Comparison of ENCODE assay signal across 27 cellular contexts in genomic region chr6:128062882-128063603, GRCh38.
DNase-seq lines count a peak whose midpoint lies in the region; ATAC-seq, FAIRE-seq and TF ChIP-seq lines count a peak whose summit lies in the region.
"Had no signal": no experiment of that assay in that cellular context is flagged by ENCODE, and none has a peak within 500 bp of the region (broad histone marks: within the 10 kb centered on the region; RNA-seq: fewer than 3 reads in every experiment).

No MANE protein-coding gene starts in this region.

- no peak for ATAC-seq in omental fat pad (ENCODE audit: low FRiP score)
- ATAC-seq: activated CD8-positive, alpha-beta memory T cell treated with anti-CD3 and anti-CD28 coated beads, Interleukin-2, amount 10 ng/mL, durations not matched to agents 7 days and 5 days; esophagus mucosa; gastrocnemius medialis; left ventricle myocardium superior; naive thymus-derived CD8-positive, alpha-beta T cell; WTC11 had no signal

- H3K23ac ChIP-seq in H9 (ENCODE audit: insufficient read length, low read depth, low read length), result no peak overlapping the region

- H4K20me1 ChIP-seq in H9 (ENCODE audit: control insufficient read depth, insufficient read depth, insufficient read length), result no peaks in the 10 kb centered on the region

- H2BK120ac ChIP-seq in H9 (ENCODE audit: low read depth, low read length, poor library complexity, severe bottlenecking), result no peak overlapping the region

- no peaks in the 10 kb centered on the region for H3K27me3 ChIP-seq in small intestine (ENCODE audit: control insufficient read depth in 2 of 2, insufficient read depth in 2 of 2, low read length in 2 of 2)
- H3K27me3 ChIP-seq in H9 (ENCODE audit: insufficient read depth, low read length), result no peaks in the 10 kb centered on the region
- H3K27me3 ChIP-seq: gastrocnemius medialis, SJCRH30 had no signal

- TF ChIP-seq CTCF in H9 (conservative IDR thresholded peaks at IDR 0.05) (no peak), omental fat pad (IDR thresholded peaks at IDR 0.05) (no peak)

- no peak overlapping the region for H3K4me3 ChIP-seq in small intestine (ENCODE audit: low read depth in 1 of 2, low read length in 2 of 2)
- H3K4me3 ChIP-seq: coronary artery, gastrocnemius medialis, SJCRH30 had no signal

- H3K36me3 ChIP-seq in small intestine (ENCODE audit: control insufficient read depth in 2 of 2, insufficient read depth in 2 of 2, low read length in 2 of 2), result peaks cover 0 to 6% of the 10 kb centered on the region in 2 donors
- H3K36me3 ChIP-seq: SJCRH30 had no signal

- no peak overlapping the region for H4K8ac ChIP-seq in H9 (replicated peaks; ENCODE audit: insufficient read length, low read depth, low read length)

- no peak overlapping the region for H2AK5ac ChIP-seq in H9 (ENCODE audit: insufficient read length, low read length)

- no peak overlapping the region for H3K56ac ChIP-seq in H9 (ENCODE audit: insufficient read length, low read depth, low read length)

- no peak overlapping the region for H2BK5ac ChIP-seq in H9 (ENCODE audit: insufficient read length, low read length)

- H2BK15ac ChIP-seq in H9 (ENCODE audit: low read depth, low read length), result no peak overlapping the region

- H4K91ac ChIP-seq in H9 (ENCODE audit: insufficient read length, low read depth, low read length), result no peak overlapping the region

- H2BK12ac ChIP-seq in H9 (ENCODE audit: insufficient read length, low read depth, low read length), result no peak overlapping the region

- no peaks in the 10 kb centered on the region for H3K79me1 ChIP-seq in H9 (ENCODE audit: insufficient read depth, low read depth, low read length, poor library complexity, severe bottlenecking)

- H3K27ac ChIP-seq in small intestine (ENCODE audit: low read depth in 1 of 2, low read length in 1 of 2) (no peak overlapping the region), H9 (ENCODE audit: insufficient read length, low read depth, low read length) (no peak overlapping the region)
- H3K27ac ChIP-seq: coronary artery, gastrocnemius medialis, HL-60, SJCRH30 had no signal

- H3K4me1 ChIP-seq in small intestine (ENCODE audit: control insufficient read depth in 2 of 2, insufficient read depth in 1 of 2, low read depth in 1 of 2, low read length in 1 of 2) (no peaks in the 10 kb centered on the region), H9 (ENCODE audit: insufficient read depth, low read length) (no peaks in the 10 kb centered on the region; the same call in 1 of the 2 replicates)
- H3K4me1 ChIP-seq: gastrocnemius medialis, SJCRH30 had no signal

- H3K9ac ChIP-seq in H9 (ENCODE audit: extremely low read depth, insufficient read length, low read length), result no peak overlapping the region

- no peak overlapping the region for H4K5ac ChIP-seq in H9 (ENCODE audit: insufficient read length, low read depth, low read length)

- H3K4me1 Mint-ChIP-seq in H9, result peaks cover 18 to 22% of the 10 kb centered on the region in 2 experiments
- H3K4me1 Mint-ChIP-seq: activated CD8-positive, alpha-beta memory T cell treated with anti-CD3 and anti-CD28 coated beads, Interleukin-2, amount 10 ng/mL, durations not matched to agents 7 days and 5 days had no signal

- peaks cover 0 to 3% (median 0%) of the 10 kb centered on the region in 3 experiments; a peak in 1 of 7 replicates for H3K36me3 Mint-ChIP-seq in H9 (ENCODE audit: insufficient read depth in 1 of 3, low read depth in 3 of 3)
- H3K36me3 Mint-ChIP-seq: activated CD8-positive, alpha-beta memory T cell treated with anti-CD3 and anti-CD28 coated beads, Interleukin-2, amount 10 ng/mL, durations not matched to agents 7 days and 5 days; WTC11 had no signal

- H3K79me2 ChIP-seq in H9 (ENCODE audit: insufficient read depth, low read length), result no peaks in the 10 kb centered on the region

- H3K9me3 Mint-ChIP-seq in H9, result no peaks in the 10 kb centered on the region
- H3K9me3 Mint-ChIP-seq: naive thymus-derived CD8-positive, alpha-beta T cell; WTC11 had no signal

- H3K4me2 ChIP-seq in H9 (ENCODE audit: insufficient read depth, insufficient read length, low read length), result no peak overlapping the region

- H3K9me3 ChIP-seq in small intestine (ENCODE audit: control insufficient read depth, low read depth), result no peaks in the 10 kb centered on the region
- no peaks in the 10 kb centered on the region for H3K9me3 ChIP-seq in H9 (ENCODE audit: control insufficient read depth, low read depth, low read length)
- H3K9me3 ChIP-seq: gastrocnemius medialis, SJCRH30 had no signal

- H3K23me2 ChIP-seq in H9 (ENCODE audit: insufficient read length, low read depth, low read length, poor library complexity, severe bottlenecking), result no peaks in the 10 kb centered on the region

- no peak overlapping the region for H3K14ac ChIP-seq in H9 (ENCODE audit: insufficient read depth, low read length)

- WGBS in small intestine, 3 donors, result 86 to 93% (median 91%) methylated on average over 5 of the region's 5 CpGs
- no CpG with 5 or more reads among the region's 5 CpGs for whole genome bisulfite sequencing in H9 (ENCODE audit: extremely low coverage, insufficient read length, low lambda C conversion rate)

- H3K27me3 Mint-ChIP-seq in H9 (ENCODE audit: low read depth), result no peaks in the 10 kb centered on the region
- H3K27me3 Mint-ChIP-seq: activated CD8-positive, alpha-beta memory T cell treated with anti-CD3 and anti-CD28 coated beads, Interleukin-2, amount 10 ng/mL, durations not matched to agents 7 days and 5 days; naive thymus-derived CD8-positive, alpha-beta T cell had no signal

- H2AFZ ChIP-seq in H9 (ENCODE audit: low read length), result no peak overlapping the region

- no peak overlapping the region for H3K4me3 Mint-ChIP-seq in H9
- H3K4me3 Mint-ChIP-seq: activated CD8-positive, alpha-beta memory T cell treated with anti-CD3 and anti-CD28 coated beads, Interleukin-2, amount 10 ng/mL, durations not matched to agents 7 days and 5 days; naive thymus-derived CD8-positive, alpha-beta T cell; WTC11 had no signal

- no peak overlapping the region for H3K27ac Mint-ChIP-seq in H9
- H3K27ac Mint-ChIP-seq: activated CD8-positive, alpha-beta memory T cell treated with anti-CD3 and anti-CD28 coated beads, Interleukin-2, amount 10 ng/mL, durations not matched to agents 7 days and 5 days; WTC11 had no signal

- no peak overlapping the region for H3T11ph ChIP-seq in H9 (ENCODE audit: low read length)

- no peak overlapping the region for H2BK20ac ChIP-seq in H9 (ENCODE audit: low read depth, low read length, poor library complexity, severe bottlenecking)

- H3K18ac ChIP-seq in H9 (ENCODE audit: insufficient read length, low read depth, low read length), result no peak overlapping the region

- FAIRE-seq in small intestine (lab: Jason Lieb, UNC), result no peak
- FAIRE-seq: H1 had no signal

- H3K4ac ChIP-seq in H9 (ENCODE audit: low read depth, low read length), result no peak overlapping the region

- DNase-seq in EH (ENCODE audit: low read depth), result peak; percentile 18
- peak; percentile 22 for DNase-seq in amniotic epithelial cell (ENCODE audit: low read depth)
- peak; percentile 38 for DNase-seq in kidney tubule cell (ENCODE audit: low spot score)
- peak; percentile 4 for DNase-seq in small intestine
- DNase-seq in SHP77 treated with DMSO at 0.1 percent for 48 hours (lab: John Stamatoyannopoulos, UW), result no peak
- no peak for DNase-seq in H9
- DNase-seq in omental fat pad (ENCODE audit: low spot score), result no peak
- DNase-seq: activated CD8-positive, alpha-beta memory T cell treated with anti-CD3 and anti-CD28 coated beads, Interleukin-2, amount 10 ng/mL, durations not matched to agents 7 days and 5 days; activated T-cell treated with anti-CD3 and anti-CD28 coated beads, Interleukin-2, amount 50 U/mL, for 48 hours; gastrocnemius medialis; hippocampal formation; left ventricle myocardium superior; midbrain; naive thymus-derived CD8-positive, alpha-beta T cell; NCI-H146; NCI-H2171 treated with DMSO at 0.1 percent for 48 hours; NCI-H524; nucleus accumbens; SJCRH30; stimulated activated CD4-positive, alpha-beta T cell treated with anti-CD3 and anti-CD28 coated beads, Interleukin-4, amount 100 ng/mL, for 1 hour; T1000; trophoblast cell had no signal

Comparison
In these comparisons a context has a peak if more than half of its experiments do, and no peak if none do; other contexts are left out.
1. DNase-seq: peak in EH (single experiment), amniotic epithelial cell (single experiment), kidney tubule cell (single experiment) and small intestine (single experiment); none in SHP77 treated with DMSO at 0.1 percent for 48 hours (single experiment), H9 (single experiment) and omental fat pad (single experiment).